ENCODE assay signal across 23 cellular contexts in the genomic region with DNA sequence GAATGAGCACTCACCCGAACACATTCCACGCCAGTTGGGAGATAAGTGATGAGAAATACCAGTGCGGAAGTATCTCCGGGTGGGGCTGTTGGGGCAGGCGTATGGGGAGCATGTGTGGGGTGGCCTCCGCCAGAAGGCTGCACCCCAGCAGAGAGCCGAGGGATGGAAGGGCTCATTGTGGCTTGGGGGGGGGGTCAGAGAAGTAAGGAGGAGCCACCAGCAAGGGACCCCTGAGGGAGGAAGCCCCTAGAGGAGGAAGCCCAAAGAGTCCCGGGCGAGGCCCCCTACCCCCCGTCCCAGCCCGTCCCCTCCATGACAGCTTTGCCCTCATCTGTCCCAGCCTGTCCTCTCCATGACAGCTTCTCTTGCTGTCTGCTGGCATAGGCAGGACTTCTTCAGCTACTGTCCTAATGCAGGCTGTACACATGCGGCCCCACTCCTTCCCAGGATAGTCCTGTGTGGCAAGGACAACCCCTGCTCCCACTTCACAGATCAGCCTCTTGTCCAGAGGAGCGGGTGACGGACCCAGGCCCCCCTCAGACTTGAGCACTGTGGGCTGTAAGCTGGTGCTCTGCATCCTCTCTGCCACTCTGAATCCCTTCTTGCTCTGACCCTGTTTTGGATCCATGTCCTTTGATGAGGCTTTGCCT.
DNase-seq lines count a peak whose midpoint lies in the region; ATAC-seq, FAIRE-seq and TF ChIP-seq lines count a peak whose summit lies in the region.
"Had no signal": no experiment of that assay in that cellular context is flagged by ENCODE, and none has a peak within 500 bp of the region (broad histone marks: within the 10 kb centered on the region; RNA-seq: fewer than 3 reads in every experiment).

No MANE protein-coding gene starts in this region.

- TF ChIP-seq POLR2A in GM12892 (IDR thresholded peaks at IDR 0.05; ENCODE audit: low read depth, low read length) (no peak), spleen (IDR thresholded peaks at IDR 0.05) (no peak)

- no peaks in the 10 kb centered on the region for H3K9me2 ChIP-seq in Karpas-422 (replicated peaks; ENCODE audit: insufficient read depth, low read length)

- H3K27me3 ChIP-seq in Karpas-422 (ENCODE audit: low read length): no peaks in the 10 kb centered on the region
- peaks cover 0 to 46% (median 0%) of the 10 kb centered on the region in 7 donors for H3K27me3 ChIP-seq in spleen (replicated peaks in 1 of 7)
- H3K27me3 ChIP-seq: BLaER1 had no signal

- peak; percentile 7 for DNase-seq in GM12892 (ENCODE audit: insufficient read length)
- DNase-seq in Karpas-422: peak; percentile 19
- peak; percentile 42 for DNase-seq in kidney
- DNase-seq in spleen: peak; percentile 54
- no peak for DNase-seq in omental fat pad (ENCODE audit: low spot score)
- DNase-seq in central memory CD4-positive, alpha-beta T cell: no peak
- DNase-seq: CD4-positive, CD25-positive, alpha-beta regulatory T cell; DMS153; DND-41; KG1; MM.1S; NCI-H1694; NCI-H2081; NCI-H226; NCI-H510A; NCI-H69; SHP77 treated with DMSO at 0.1 percent for 48 hours had no signal

- no peak overlapping the region for H3K4me2 ChIP-seq in Karpas-422 (ENCODE audit: low read depth, low read length, poor library complexity, severe bottlenecking)
- H3K4me2 ChIP-seq: BLaER1 had no signal

- no peaks in the 10 kb centered on the region for H4K20me1 ChIP-seq in Karpas-422 (ENCODE audit: insufficient read depth, low read depth, low read length)
- H4K20me1 ChIP-seq: BLaER1 had no signal

- TF ChIP-seq CTCF in kidney (IDR thresholded peaks at IDR 0.05; ENCODE audit: borderline replicate concordance, extremely low read depth, insufficient read depth): no peak
- no peak for TF ChIP-seq CTCF in spleen (IDR thresholded peaks at IDR 0.05 in 8 of 11, conservative IDR thresholded peaks at IDR 0.05 in 3 of 11)
- no peak for TF ChIP-seq CTCF in omental fat pad (IDR thresholded peaks at IDR 0.05)

- ATAC-seq in omental fat pad (ENCODE audit: low FRiP score) (no peak), GM21390 (IDR thresholded peaks at IDR 0.05; ENCODE audit: unreplicated experiment) (no peak)

- FAIRE-seq in GM12892 (lab: Jason Lieb, UNC): no peak
- no peak for FAIRE-seq in kidney (lab: Jason Lieb, UNC)
- FAIRE-seq: A204.1, GM19239, H54 had no signal

- H3K79me2 ChIP-seq in Karpas-422 (ENCODE audit: low read length): no peaks in the 10 kb centered on the region

- H3K4me1 ChIP-seq in Karpas-422 (ENCODE audit: low read length) (no peaks in the 10 kb centered on the region), kidney (ENCODE audit: control insufficient read depth in 1 of 2, insufficient read depth in 1 of 2, low read depth in 1 of 2, low read length in 2 of 2) (no peaks in the 10 kb centered on the region), spleen (no peaks in the 10 kb centered on the region)

- H3K27ac ChIP-seq in Karpas-422 (ENCODE audit: low read length) (no peak overlapping the region), kidney (ENCODE audit: low read depth in 2 of 2, low read length in 2 of 2) (no peak overlapping the region), spleen (no peak overlapping the region)
- H3K27ac ChIP-seq: BLaER1, RWPE1 had no signal

- no peak overlapping the region for H3K9ac ChIP-seq in Karpas-422 (ENCODE audit: low read length)
- H3K9ac ChIP-seq in kidney (ENCODE audit: low read length in 2 of 2): no peak overlapping the region
- H3K9ac ChIP-seq: BLaER1 had no signal

- peaks cover 3% of the 10 kb centered on the region; the same call in 1 of the 2 replicates for H3K9me3 ChIP-seq in Karpas-422 (ENCODE audit: low read length)
- H3K9me3 ChIP-seq in kidney (ENCODE audit: control insufficient read depth in 1 of 2, low read length in 2 of 2): no peaks in the 10 kb centered on the region
- H3K9me3 ChIP-seq in spleen: no peaks in the 10 kb centered on the region
- H3K9me3 ChIP-seq: BLaER1 had no signal

- intact Hi-C loops in kidney (cut with DNase I): no loop called here
- intact Hi-C loops in spleen (cut with DNase I; ENCODE audit: low total_unique reads): no loop called here

- H2AFZ ChIP-seq in Karpas-422 (ENCODE audit: low read length): no peak overlapping the region

- H3K4me3 ChIP-seq in Karpas-422 (ENCODE audit: low read length) (no peak overlapping the region), kidney (ENCODE audit: low read length in 2 of 2) (no peak overlapping the region), spleen (no peak overlapping the region)
- H3K4me3 ChIP-seq: BLaER1 had no signal

- WGBS in spleen, 5 donors: 79 to 90% (median 83%) methylated on average over 12 to 14 of the region's 14 CpGs

- no peaks in the 10 kb centered on the region for H3K36me3 ChIP-seq in Karpas-422 (ENCODE audit: insufficient read depth, low read length)
- H3K36me3 ChIP-seq in kidney (ENCODE audit: control insufficient read depth in 1 of 2, insufficient read depth in 2 of 2, low read length in 2 of 2): no peaks in the 10 kb centered on the region
- no peaks in the 10 kb centered on the region for H3K36me3 ChIP-seq in spleen
- H3K36me3 ChIP-seq: BLaER1 had no signal

Comparison
In these comparisons a context has a peak if more than half of its experiments do, and no peak if none do; other contexts are left out.
1. DNase-seq: peak in GM12892 (single experiment), Karpas-422 (single experiment), kidney (single experiment) and spleen (single experiment); none in omental fat pad (single experiment) and central memory CD4-positive, alpha-beta T cell (single experiment).